In the genomic region with DNA sequence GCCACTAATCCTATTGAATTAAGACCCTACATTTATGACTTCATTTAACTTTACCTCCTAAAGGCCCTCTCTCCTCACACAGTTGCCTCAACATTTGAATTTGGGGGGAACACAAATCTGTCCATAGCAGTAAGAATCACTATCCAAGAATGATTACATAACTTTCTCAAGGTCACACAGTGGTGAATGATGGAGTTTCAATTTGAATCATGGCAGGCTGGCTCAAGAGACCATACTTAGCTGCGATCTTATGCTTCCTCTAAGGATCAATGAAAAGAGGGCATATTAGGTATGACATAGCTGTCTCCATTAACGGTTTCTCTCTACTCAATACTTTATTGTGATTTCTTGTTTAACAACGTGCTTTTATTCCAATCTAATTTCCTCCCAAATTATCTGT, we compare ENCODE assay signal across 11 cellular contexts.
"Had no signal": no experiment of that assay in that cellular context is flagged by ENCODE, and none has a peak within 500 bp of the region (broad histone marks: within the 10 kb centered on the region; RNA-seq: fewer than 3 reads in every experiment).

No MANE protein-coding gene starts in this region.

- H3K4me2 ChIP-seq: KMS-11 had no signal

- H2AFZ ChIP-seq: GM23248 had no signal

- H3K9ac ChIP-seq: GM23248, KMS-11 had no signal

- H3K27ac ChIP-seq: GM23248, HL-60, KMS-11 had no signal

- DNase-seq: GM23248, GOT3, H7, HFFc6, Karpas-422, KBM-7 had no signal

- H3K9me3 ChIP-seq: HAP-1 had no signal

- H3K4me3 ChIP-seq: GM23248, HAP-1 had no signal

- FAIRE-seq: HepG2 had no signal

- H3K4me1 ChIP-seq: HAP-1 had no signal

- H3K36me3 ChIP-seq: HAP-1 had no signal

- ATAC-seq: HCT116, HepG2 had no signal
